Comparison of ENCODE assay signal across 8 cellular contexts in genomic region chr17:41966453-41967140, GRCh38. TPM values are rescaled to one million over a fixed set of nuclear protein-coding genes. Genes with fewer than 3 reads are reported as not detected.
DNase-seq lines count a peak whose midpoint lies in the region; ATAC-seq and TF ChIP-seq lines count a peak whose summit lies in the region.

Gene CNP (plus strand): TSS chr17:41966795. CDS start chr17:41966885, 90 bp downstream.

- peak within 1 kb of the TSS; percentile 84 for H3K4me3 Mint-ChIP-seq in activated CD4-positive, alpha-beta T cell treated with anti-CD3 and anti-CD28 coated beads, Interleukin-2, amount 10 ng/mL, durations not matched to agents 7 days and 5 days

- H3K9me3 Mint-ChIP-seq in activated CD4-positive, alpha-beta T cell treated with anti-CD3 and anti-CD28 coated beads, Interleukin-2, amount 10 ng/mL, durations not matched to agents 7 days and 5 days = no peaks in the 10 kb centered on the region

- H3K27me3 ChIP-seq in left lung = no peaks in the 10 kb centered on the region

- peak within 1 kb of the TSS; percentile 63 to 83 for H3K4me3 ChIP-seq in left lung

- H3K4me1 Mint-ChIP-seq in activated CD4-positive, alpha-beta T cell treated with anti-CD3 and anti-CD28 coated beads, Interleukin-2, amount 10 ng/mL, durations not matched to agents 7 days and 5 days = peaks cover 47% of the 10 kb centered on the region

- peaks cover 0 to 30% of the 10 kb centered on the region in 2 donors for H3K36me3 ChIP-seq in left lung

- no peaks in the 10 kb centered on the region for H3K9me3 ChIP-seq in left lung

- peak within 1 kb of the TSS; percentile 91 for H3K27ac Mint-ChIP-seq in activated CD4-positive, alpha-beta T cell treated with anti-CD3 and anti-CD28 coated beads, Interleukin-2, amount 10 ng/mL, durations not matched to agents 7 days and 5 days

- ATAC-seq in HG03442 (IDR thresholded peaks at IDR 0.05; ENCODE audit: unreplicated experiment) (peak; percentile 66), left lung (peak; percentile 93)

- peaks cover 3 to 52% of the 10 kb centered on the region in 2 donors for H3K4me1 ChIP-seq in left lung

- CTCF ChIA-PET in activated CD4-positive, alpha-beta T cell treated with anti-CD3 and anti-CD28 coated beads, Interleukin-2, amount 10 ng/mL, durations not matched to agents 7 days and 5 days (lab: Charles Lee) = interaction anchor here (0.7 to 2.0 kb wide), 13 partner anchors 15 to 214 kb away, joined by 3 to 8 read pairs (median 4); partner anchors contain the start of genes DHX58, KCNH4 and ODAD4

- H3K27me3 Mint-ChIP-seq in activated CD4-positive, alpha-beta T cell treated with anti-CD3 and anti-CD28 coated beads, Interleukin-2, amount 10 ng/mL, durations not matched to agents 7 days and 5 days = peaks cover 4% of the 10 kb centered on the region

- peaks cover 31% of the 10 kb centered on the region for H3K36me3 Mint-ChIP-seq in activated CD4-positive, alpha-beta T cell treated with anti-CD3 and anti-CD28 coated beads, Interleukin-2, amount 10 ng/mL, durations not matched to agents 7 days and 5 days (ENCODE audit: low read depth)

- TF ChIP-seq CTCF in left lung (IDR thresholded peaks at IDR 0.05) = peak in 1 of 2 donors; percentile 17

- H3K27ac ChIP-seq in left lung = peak within 1 kb of the TSS; percentile 80 to 81

- TF ChIP-seq POLR2A in GM19099 (IDR thresholded peaks at IDR 0.05; ENCODE audit: extremely low read depth, insufficient read length, low read depth) = peak; percentile 91

- POLR2A ChIA-PET in activated CD4-positive, alpha-beta T cell treated with anti-CD3 and anti-CD28 coated beads, Interleukin-2, amount 10 ng/mL, durations not matched to agents 7 days and 5 days (lab: Charles Lee) = interaction anchor here (0.6 to 3.0 kb wide), 5 partner anchors 36 to 146 kb away, joined by 3 to 7 read pairs (median 4); partner anchors contain the start of genes DHX58 and ODAD4

- peak; percentile 99 for DNase-seq in AG08396 (ENCODE audit: low spot score)
- DNase-seq in NCI-H69 (lab: John Stamatoyannopoulos, UW) = peak; percentile 98
- peak; percentile 89 for DNase-seq in activated CD4-positive, alpha-beta T cell treated with anti-CD3 and anti-CD28 coated beads, Interleukin-2, amount 10 ng/mL, durations not matched to agents 7 days and 5 days
- DNase-seq in dedifferentiated amniotic fluid mesenchymal stem cell (ENCODE audit: extremely low spot score) = peak; percentile 86
- peak; percentile 91 to 97 for DNase-seq in left lung
- DNase-seq in stimulated activated CD4-positive, alpha-beta T cell treated with anti-CD3 and anti-CD28 coated beads, Interleukin-2, amount 100 ng/mL, for 4 hours (ENCODE audit: low read depth) = peak; percentile 85

- intact Hi-C loops in left lung (cut with DNase I) = loop anchor here in 1 of 2 donors (10.0 kb wide), 1 partner anchor 48 kb away; the partner anchor contains the start of gene DNAJC7

RNA-seq across cellular contexts. Expression of gene CNP, which starts in this region (rescaled TPM):
- 10 to 100 TPM; 81.2 to 97.5 TPM for total RNA-seq in activated CD4-positive, alpha-beta T cell treated with anti-CD3 and anti-CD28 coated beads, Interleukin-2, amount 10 ng/mL, durations not matched to agents 7 days and 5 days
- 10 to 100 TPM; 61.5 to 64.9 TPM for total RNA-seq in left lung

Comparison
In these comparisons a context has a peak if more than half of its experiments do, and no peak if none do; other contexts are left out.
1. Peak in every context shown above with its lines: DNase-seq, ATAC-seq, H3K4me3 ChIP-seq and H3K27ac ChIP-seq.